ENCODE assay signal across 8 cellular contexts in the genomic region with DNA sequence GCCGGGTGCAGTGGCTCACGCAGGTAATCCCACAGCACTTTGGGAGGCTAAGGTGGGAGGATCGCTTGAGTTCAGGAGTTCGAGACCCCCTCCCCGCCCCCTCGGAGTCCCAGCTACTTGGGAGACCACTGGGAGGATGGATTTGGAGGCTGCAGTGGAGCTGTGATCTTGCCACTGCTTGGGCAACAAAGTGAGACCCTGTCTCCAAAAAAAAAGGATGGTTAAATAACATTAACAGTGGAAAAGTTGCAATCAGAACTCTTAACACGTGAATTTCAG. TPM values are rescaled to one million over a fixed set of nuclear protein-coding genes. Genes with fewer than 3 reads are reported as not detected.
A peak's percentile ranks its signal among the peaks of the same experiment; 100 is the strongest.
DNase-seq lines count a peak whose midpoint lies in the region; ATAC-seq and TF ChIP-seq lines count a peak whose summit lies in the region.

No MANE protein-coding gene starts in this region.

- no peak for TF ChIP-seq POLR2A in breast epithelium (IDR thresholded peaks at IDR 0.05)

- WGBS in heart right ventricle, 2 donors, result 43 to 53% methylated on average over 7 of the region's 7 CpGs
- WGBS in aorta, 2 donors, result 39 to 44% methylated on average over 7 of the region's 7 CpGs

- intact Hi-C loops in heart right ventricle (cut with DNase I) (loop anchor here in 5 of 10 donors (5.0 to 10.0 kb wide), 3 partner anchors 180 to 200 kb away; no protein-coding TSS in a partner anchor), cardiac septum (cut with DNase I) (loop anchor here (5.0 kb wide), 1 partner anchor 67 kb away; the partner anchor contains the start of gene VPS39), breast epithelium (cut with DNase I; ENCODE audit: low total_unique reads) (no loop called here), mucosa of descending colon (cut with DNase I, micrococcal nuclease) (no loop called here), aorta (cut with DNase I) (loop anchor here in 1 of 2 donors (5.0 kb wide), 1 partner anchor 198 kb away; no protein-coding TSS in a partner anchor)

- H3K4me1 ChIP-seq in heart right ventricle (peaks cover 0 to 55% (median 48%) of the 10 kb centered on the region in 9 donors), breast epithelium (peaks cover 0 to 27% of the 10 kb centered on the region in 2 donors), mucosa of descending colon (ENCODE audit: low read depth) (peaks cover 31% of the 10 kb centered on the region), aorta (ENCODE audit: control insufficient read depth in 1 of 2, insufficient read depth in 2 of 2, low read length in 2 of 2) (no peaks in the 10 kb centered on the region)

- ATAC-seq in heart right ventricle (no peak), mucosa of descending colon (no peak), aorta (ENCODE audit: low FRiP score) (no peak), GM21447 (IDR thresholded peaks at IDR 0.05; ENCODE audit: unreplicated experiment) (no peak)

- peaks cover 0 to 45% (median 12%) of the 10 kb centered on the region in 9 donors for H3K36me3 ChIP-seq in heart right ventricle
- no peaks in the 10 kb centered on the region for H3K36me3 ChIP-seq in breast epithelium
- H3K36me3 ChIP-seq in mucosa of descending colon (ENCODE audit: low read depth), result no peaks in the 10 kb centered on the region
- no peaks in the 10 kb centered on the region for H3K36me3 ChIP-seq in aorta (ENCODE audit: control insufficient read depth in 1 of 2, insufficient read depth in 2 of 2, low read length in 1 of 2)

- H3K27ac ChIP-seq in heart right ventricle, result peak overlapping the region; percentile 94 to 99 (median 96)
- H3K27ac ChIP-seq in breast epithelium, result peak overlapping the region; percentile 99
- peak overlapping the region; percentile 60 to 78 for H3K27ac ChIP-seq in aorta (ENCODE audit: low read depth in 1 of 2, low read length in 2 of 2)

- peak overlapping the region; percentile 59 to 89 (median 74) for H3K4me3 ChIP-seq in heart right ventricle
- H3K4me3 ChIP-seq in breast epithelium, result peak overlapping the region; percentile 77 to 82 (median 80)
- no peak overlapping the region for H3K4me3 ChIP-seq in mucosa of descending colon
- H3K4me3 ChIP-seq in aorta (ENCODE audit: low read length in 2 of 2), result peak overlapping the region; percentile 60 to 82

- no peaks in the 10 kb centered on the region for H3K27me3 ChIP-seq in heart right ventricle
- H3K27me3 ChIP-seq in breast epithelium, result no peaks in the 10 kb centered on the region
- H3K27me3 ChIP-seq in aorta (ENCODE audit: control insufficient read depth in 1 of 2, insufficient read depth in 2 of 2, low read length in 1 of 2), result no peaks in the 10 kb centered on the region

- DNase-seq in heart right ventricle (no peak), cardiac septum (ENCODE audit: low spot score) (no peak), breast epithelium (ENCODE audit: low spot score in 2 of 2) (no peak), mucosa of descending colon (peak in 2 of 3 donors; percentile 26 to 39), aorta (peak in 1 of 2 donors; percentile 49), SHP77 treated with DMSO at 0.1 percent for 48 hours (lab: John Stamatoyannopoulos, UW) (no peak), amygdala (lab: John Stamatoyannopoulos, UW) (no peak)

- H3K9me3 ChIP-seq in heart right ventricle (no peaks in the 10 kb centered on the region), breast epithelium (no peaks in the 10 kb centered on the region), mucosa of descending colon (no peaks in the 10 kb centered on the region), aorta (ENCODE audit: control insufficient read depth, low read length) (no peaks in the 10 kb centered on the region)

- no peak for TF ChIP-seq CTCF in heart right ventricle (IDR thresholded peaks at IDR 0.05)
- no peak for TF ChIP-seq CTCF in breast epithelium (IDR thresholded peaks at IDR 0.05)
- no peak for TF ChIP-seq CTCF in mucosa of descending colon (IDR thresholded peaks at IDR 0.05)

RNA-seq across cellular contexts. Expression of gene TMEM87A, which starts 1.4 kb away (rescaled TPM):
- 10 to 100 TPM; 17.5 to 25.9 (median 21.3) TPM for total RNA-seq in heart right ventricle
- polyA plus RNA-seq in heart right ventricle, result 10 to 100 TPM; 10.3 to 15.4 TPM
- 21.0 TPM for total RNA-seq in cardiac septum
- 100 to 1,000 TPM in 2 of 3 donors, 10 to 100 TPM in 1; 57.9 to 145 (median 102) TPM for total RNA-seq in breast epithelium
- total RNA-seq in mucosa of descending colon, result 10 to 100 TPM; 64.2 to 96.7 (median 93.6) TPM
- 10 to 100 TPM; 58.4 to 66.8 TPM for total RNA-seq in aorta
- 10 to 100 TPM; 21.4 to 38.5 TPM for polyA plus RNA-seq in aorta

RNA-seq across cellular contexts. Expression of gene GANC, which starts 1.6 kb away (rescaled TPM):
- total RNA-seq in heart right ventricle (10 to 100 TPM; 15.4 to 25.8 (median 18.9) TPM), cardiac septum (20.3 TPM), breast epithelium (10 to 100 TPM; 30.2 to 35.5 (median 34.5) TPM), mucosa of descending colon (10 to 100 TPM; 41.9 to 51.6 (median 51.3) TPM), aorta (10 to 100 TPM; 51.6 to 61.4 TPM)
- polyA plus RNA-seq in heart right ventricle (1 to 10 TPM; 5.3 to 7.9 TPM), aorta (10 to 100 TPM; 14.9 to 27.0 TPM)

Comparison
In these comparisons a context has a peak if more than half of its experiments do, and no peak if none do; other contexts are left out.
1. DNase-seq: peak in mucosa of descending colon (2 of 3); none in heart right ventricle (0 of 2), cardiac septum (single experiment), breast epithelium (0 of 2), SHP77 treated with DMSO at 0.1 percent for 48 hours (single experiment) and amygdala (0 of 56).
2. Peak in every context shown above with its lines, with median percentiles within 50 percentile points of each other: H3K27ac ChIP-seq.